Comparison of ENCODE assay signal across 9 cellular contexts in genomic region chrX:65643046-65643785, GRCh38. TPM values are rescaled to one million over a fixed set of nuclear protein-coding genes. Genes with fewer than 3 reads are reported as not detected.
DNase-seq lines count a peak whose midpoint lies in the region; ATAC-seq and TF ChIP-seq lines count a peak whose summit lies in the region.
"Had no signal": no experiment of that assay in that cellular context is flagged by ENCODE, and none has a peak within 500 bp of the region (broad histone marks: within the 10 kb centered on the region; RNA-seq: fewer than 3 reads in every experiment).

No MANE protein-coding gene starts in this region.

- H2BK5ac ChIP-seq in mesenchymal stem cell (ENCODE audit: low read depth, low read length, poor library complexity, severe bottlenecking) = no peak overlapping the region

- no peak overlapping the region for H3K18ac ChIP-seq in mesenchymal stem cell (ENCODE audit: low read depth in 1 of 2, low read length in 2 of 2)

- no peak overlapping the region for H4K91ac ChIP-seq in mesenchymal stem cell (ENCODE audit: low read length)

- H3K27me3 ChIP-seq in right atrium auricular region (no peaks in the 10 kb centered on the region), mesenchymal stem cell (ENCODE audit: control insufficient read depth in 1 of 2, insufficient read depth in 1 of 2, low read length in 2 of 2) (peaks cover 0 to 4% of the 10 kb centered on the region in 2 experiments)

- no peak for TF ChIP-seq CTCF in right atrium auricular region (IDR thresholded peaks at IDR 0.05)

- no peak overlapping the region for H3K4me2 ChIP-seq in mesenchymal stem cell (ENCODE audit: low read length, poor library complexity, severe bottlenecking)

- no peak overlapping the region for H3K14ac ChIP-seq in mesenchymal stem cell (ENCODE audit: low read length in 2 of 2)

- H2BK15ac ChIP-seq in mesenchymal stem cell (ENCODE audit: low read depth, poor library complexity, severe bottlenecking) = no peak overlapping the region

- H2AFZ ChIP-seq in mesenchymal stem cell (ENCODE audit: low read depth, low read length) = no peak overlapping the region

- H3K23ac ChIP-seq in mesenchymal stem cell (ENCODE audit: low read length in 2 of 2) = no peak overlapping the region

- H3K4me1 ChIP-seq in right atrium auricular region (peaks cover 0 to 32% of the 10 kb centered on the region in 2 donors), mesenchymal stem cell (ENCODE audit: control insufficient read depth, insufficient read depth, low read depth, low read length) (no peaks in the 10 kb centered on the region)

- H3K27ac ChIP-seq in right atrium auricular region (peak overlapping the region; percentile 51 to 86), cingulate gyrus (ENCODE audit: low read depth, low read length) (peak overlapping the region; percentile 10), caudate nucleus (ENCODE audit: low read depth, low read length) (no peak overlapping the region), mesenchymal stem cell (ENCODE audit: low read length, poor library complexity, severe bottlenecking) (no peak overlapping the region)

- DNase-seq in right atrium auricular region (ENCODE audit: low spot score) (no peak), cardiac septum (ENCODE audit: low spot score) (no peak), lung microvascular endothelial cell (ENCODE audit: low read depth in 2 of 2) (peak; percentile 14 to 15), caudate nucleus (lab: John Stamatoyannopoulos, UW) (no peak), mesenchymal stem cell (no peak), amygdala (lab: John Stamatoyannopoulos, UW) (no peak)
- DNase-seq: NCI-H748 treated with DMSO at 0.1 percent for 48 hours had no signal

- no peak overlapping the region for H2BK120ac ChIP-seq in mesenchymal stem cell (ENCODE audit: low read depth, low read length)

- intact Hi-C loops in cardiac septum (cut with DNase I) = no loop called here

- H3K9me3 ChIP-seq in right atrium auricular region (no peaks in the 10 kb centered on the region), mesenchymal stem cell (ENCODE audit: control insufficient read depth, low read length) (no peaks in the 10 kb centered on the region)

- no peak overlapping the region for H3K4me3 ChIP-seq in right atrium auricular region
- H3K4me3 ChIP-seq in mesenchymal stem cell (ENCODE audit: insufficient read depth in 1 of 2, low read depth in 1 of 2, low read length in 2 of 2) = no peak overlapping the region

- no peak overlapping the region for H2AK5ac ChIP-seq in mesenchymal stem cell (ENCODE audit: low read length, severe bottlenecking)

- no peak overlapping the region for H2BK12ac ChIP-seq in mesenchymal stem cell (ENCODE audit: low read length in 2 of 2)

- no peak for ATAC-seq in HG03521 (IDR thresholded peaks at IDR 0.05; ENCODE audit: unreplicated experiment)

- no peaks in the 10 kb centered on the region for H3K79me1 ChIP-seq in mesenchymal stem cell (replicated peaks; ENCODE audit: low read length, poor library complexity, severe bottlenecking)

- 45% methylated on average over 2 of the region's 4 CpGs for WGBS in mesenchymal stem cell

- no peak overlapping the region for H3K4ac ChIP-seq in mesenchymal stem cell (ENCODE audit: low read depth in 1 of 2, low read length in 2 of 2)

- no peak overlapping the region for H4K8ac ChIP-seq in mesenchymal stem cell (ENCODE audit: low read length)

- no peak overlapping the region for H3K9ac ChIP-seq in mesenchymal stem cell (ENCODE audit: low read length)

- H3K36me3 ChIP-seq in right atrium auricular region (no peaks in the 10 kb centered on the region), mesenchymal stem cell (ENCODE audit: control insufficient read depth in 1 of 2, insufficient read depth in 2 of 2, low read depth in 1 of 2, low read length in 2 of 2) (no peaks in the 10 kb centered on the region)

RNA-seq across cellular contexts. Expression of gene MSN, which starts 24.2 kb away (rescaled TPM):
- total RNA-seq in right atrium auricular region (100 to 1,000 TPM; 125 to 256 TPM), cardiac septum (177 TPM), lung microvascular endothelial cell (156 and 229 TPM in 2 replicates)
- polyA plus RNA-seq in mesenchymal stem cell (2013, experiment 1 of 2) = 287 TPM
- 277 TPM for polyA plus RNA-seq in mesenchymal stem cell (2013, experiment 2 of 2)

Comparison
In these comparisons a context has a peak if more than half of its experiments do, and no peak if none do; other contexts are left out.
1. DNase-seq: peak in lung microvascular endothelial cell (2 of 2); none in right atrium auricular region (single experiment), cardiac septum (single experiment), caudate nucleus (0 of 61), mesenchymal stem cell (single experiment) and amygdala (0 of 56).
2. H3K27ac ChIP-seq: peak in right atrium auricular region (2 of 2) and cingulate gyrus (single experiment); none in caudate nucleus (single experiment) and mesenchymal stem cell (single experiment).